8 cellular contexts compared by ENCODE assay signal in genomic region chr16:85750827-85751641, GRCh38. TPM values are rescaled to one million over a fixed set of nuclear protein-coding genes. Genes with fewer than 3 reads are reported as not detected.
DNase-seq lines count a peak whose midpoint lies in the region; ATAC-seq and TF ChIP-seq lines count a peak whose summit lies in the region.

C16orf74 (minus strand) TSS chr16:85751096; CDS start chr16:85735217, 15,879 bp downstream.

- DNase-seq in NCI-H345 (lab: John Stamatoyannopoulos, UW) (peak; percentile 38), NCI-H345 treated with DMSO at 0.1 percent for 48 hours (lab: John Stamatoyannopoulos, UW; ENCODE audit: unreplicated experiment) (no peak), RKO (ENCODE audit: low spot score) (peak; percentile 66), mucosa of descending colon (peak in 2 of 3 donors; percentile 59 to 73), vagina (ENCODE audit: extremely low spot score in 2 of 2) (no peak), anterior cingulate cortex (lab: John Stamatoyannopoulos, UW) (no peak)

- intact Hi-C loops in mucosa of descending colon (cut with DNase I, micrococcal nuclease), result no loop called here
- intact Hi-C loops in vagina (cut with DNase I), result no loop called here

- H3K9me3 ChIP-seq in mucosa of descending colon (no peaks in the 10 kb centered on the region), vagina (no peaks in the 10 kb centered on the region)

- H3K27ac ChIP-seq in vagina, result peak within 1 kb of the TSS; percentile 3

- in situ Hi-C loops in endometrial microvascular endothelial cells (cut with HindIII; ENCODE audit: inconsistent ontology term, low pct_unique_long_range_greater_than_20kb, low sequenced_read_pairs), result no loop called here

- H3K4me1 ChIP-seq in mucosa of descending colon (ENCODE audit: low read depth), result peaks cover 28% of the 10 kb centered on the region
- H3K4me1 ChIP-seq in vagina, result peaks cover 41% of the 10 kb centered on the region

- peak; percentile 48 for ATAC-seq in HG02588 (IDR thresholded peaks at IDR 0.05; ENCODE audit: unreplicated experiment)
- ATAC-seq in mucosa of descending colon, result peak; percentile 83

- TF ChIP-seq POLR2A in vagina (IDR thresholded peaks at IDR 0.05), result no peak

- H3K4me3 ChIP-seq in mucosa of descending colon (peak within 1 kb of the TSS; percentile 11), vagina (peak within 1 kb of the TSS; percentile 52 to 64)

- H3K27me3 ChIP-seq in vagina, result no peaks in the 10 kb centered on the region

- H3K36me3 ChIP-seq in mucosa of descending colon (ENCODE audit: low read depth) (no peaks in the 10 kb centered on the region), vagina (no peaks in the 10 kb centered on the region)

- TF ChIP-seq CTCF in mucosa of descending colon (IDR thresholded peaks at IDR 0.05) (no peak), vagina (IDR thresholded peaks at IDR 0.05) (no peak)

RNA-seq across cellular contexts. Expression of gene C16orf74, which starts in this region (rescaled TPM):
- 92.9 TPM for total RNA-seq in endometrial microvascular endothelial cells (ENCODE audit: inconsistent ontology term)
- total RNA-seq in mucosa of descending colon, result 1 to 10 TPM in 2 of 3 donors, under 1 TPM in 1; 0.73 to 1.3 (median 1.0) TPM
- 18.2 TPM for total RNA-seq in vagina

Comparison
In these comparisons a context has a peak if more than half of its experiments do, and no peak if none do; other contexts are left out.
1. DNase-seq: peak in NCI-H345 (single experiment), RKO (single experiment) and mucosa of descending colon (2 of 3); none in NCI-H345 treated with DMSO at 0.1 percent for 48 hours (single experiment), vagina (0 of 2) and anterior cingulate cortex (0 of 58).